Comparison of ENCODE assay signal across 8 cellular contexts in the genomic region with DNA sequence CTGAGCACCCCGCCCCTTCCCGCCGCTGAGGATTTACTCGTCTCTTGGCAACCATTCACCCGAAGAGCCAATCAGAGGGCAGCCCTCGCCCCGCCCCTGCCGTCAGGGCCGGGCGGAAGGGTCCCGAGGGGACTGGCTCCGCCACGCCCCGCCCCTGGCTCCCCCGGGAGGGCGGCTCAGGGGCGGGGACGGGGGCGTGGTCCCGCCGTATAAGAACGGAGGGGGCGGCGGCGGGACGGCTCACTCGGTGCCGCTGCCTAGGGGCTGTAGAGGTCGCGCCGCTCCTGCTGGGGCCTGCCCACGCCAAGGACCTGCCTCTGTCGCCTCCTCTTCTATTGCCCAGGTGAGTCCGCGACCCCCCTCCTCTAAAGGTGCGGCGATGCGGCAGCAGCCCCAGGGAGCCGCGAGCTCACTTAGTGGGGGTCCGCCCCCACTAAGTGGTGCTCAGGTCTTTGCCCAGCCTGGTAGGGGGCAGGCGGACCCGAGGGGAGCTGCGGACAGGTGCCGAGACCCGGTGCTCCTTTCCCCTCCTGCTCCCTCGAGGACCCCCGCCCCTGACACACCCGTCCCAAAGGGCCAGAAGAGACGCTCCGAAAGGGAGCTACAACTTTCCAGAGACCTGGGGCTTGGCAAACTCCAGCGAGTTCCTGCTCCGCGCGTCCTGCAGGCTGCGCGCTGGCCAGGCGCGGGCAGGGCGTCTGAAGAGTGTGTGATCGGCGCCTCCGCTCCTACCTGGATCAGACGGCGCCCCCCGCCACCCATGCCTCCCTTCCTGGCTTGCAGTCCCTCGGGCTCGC. TPM values are rescaled to one million over a fixed set of nuclear protein-coding genes. Genes with fewer than 3 reads are reported as not detected.
DNase-seq lines count a peak whose midpoint lies in the region; ATAC-seq, FAIRE-seq and TF ChIP-seq lines count a peak whose summit lies in the region.

TSS of gene TENT5C (plus strand) at position 238 of the 797 bp plus-strand sequence. CDS start 16,821 bp downstream, outside the sequence.

- intact Hi-C loops in endothelial cell of umbilical vein (cut with micrococcal nuclease): loop anchor here (1.0 to 10.0 kb wide), 8 partner anchors 66 to 711 kb away; partner anchors contain the start of genes GDAP2 and WDR3

- H3K4me1 ChIP-seq in HUES48 (ENCODE audit: control insufficient read depth, insufficient read depth, low read length) (peaks cover 16% of the 10 kb centered on the region), NT2/D1 (ENCODE audit: insufficient read depth, insufficient read length) (peaks cover 12% of the 10 kb centered on the region), endothelial cell of umbilical vein (ENCODE audit: control insufficient read depth, extremely low read depth, insufficient read depth, low read length) (peaks cover 15% of the 10 kb centered on the region)

- TF ChIP-seq POLR2A in endothelial cell of umbilical vein (IDR thresholded peaks at IDR 0.05; ENCODE audit: low read depth, low read length): peak; percentile 61

- H3K27ac Mint-ChIP-seq in mesothelial cell of epicardium: peak within 1 kb of the TSS; percentile 87

- ATAC-seq in GM21447 (IDR thresholded peaks at IDR 0.05; ENCODE audit: unreplicated experiment): peak; percentile 83

- dilution Hi-C loops in endothelial cell of umbilical vein (cut with MboI; ENCODE audit: extremely low pct_ligation_motif_present, low sequenced_read_pairs): no loop called here

- no peak for FAIRE-seq in D721Med (lab: Jason Lieb, UNC)
- peak; percentile 97 for FAIRE-seq in endothelial cell of umbilical vein (lab: Jason Lieb, UNC)

- peaks cover 81% of the 10 kb centered on the region for H3K27me3 Mint-ChIP-seq in mesothelial cell of epicardium (ENCODE audit: low read depth)

- peak within 1 kb of the TSS; percentile 87 for H3K4me2 ChIP-seq in endothelial cell of umbilical vein (ENCODE audit: insufficient read depth, low read length)

- DNase-seq in D721Med (ENCODE audit: insufficient read length, low spot score) (peak; percentile 79), NT2/D1 (ENCODE audit: low read depth, low spot score) (peak; percentile 97), endothelial cell of umbilical vein (ENCODE audit: low read depth, low spot score) (peak; percentile 96), mesothelial cell of epicardium (ENCODE audit: low spot score in 2 of 2, unreplicated experiment in 2 of 2) (peak; percentile 94 to 97)
- peak; percentile 94 for DNase-seq in activated CD8-positive, alpha-beta memory T cell treated with anti-CD3 and anti-CD28 coated beads, Interleukin-2, amount 50 U/mL, for 24 hours (ENCODE audit: extremely low read depth)
- DNase-seq in stimulated activated CD8-positive, alpha-beta memory T cell treated with anti-CD3 and anti-CD28 coated beads, Interleukin-15, amount 100 ng/mL, for 24 hours (ENCODE audit: low read depth): peak; percentile 93

- H3K9ac ChIP-seq in HUES48 (ENCODE audit: low read depth, low read length): peak within 1 kb of the TSS; percentile 34; the same call in 1 of the 2 replicates
- H3K9ac ChIP-seq in NT2/D1 (ENCODE audit: insufficient read length, low read depth): peak within 1 kb of the TSS; percentile 79
- peak within 1 kb of the TSS; percentile 56 for H3K9ac ChIP-seq in endothelial cell of umbilical vein (replicated peaks; ENCODE audit: extremely low read depth, insufficient read depth, low read length)

- peak within 1 kb of the TSS; percentile 99 for H3K4me3 ChIP-seq in HUES48 (ENCODE audit: low read depth, low read length)
- H3K4me3 ChIP-seq in NT2/D1 (ENCODE audit: insufficient read length, low read depth): peak within 1 kb of the TSS; percentile 78
- peak within 1 kb of the TSS; percentile 68 to 87 (median 82) for H3K4me3 ChIP-seq in endothelial cell of umbilical vein (replicated peaks in 1 of 3; ENCODE audit: insufficient read depth in 1 of 3, low read depth in 1 of 3, low read length in 3 of 3)

- H3K79me2 ChIP-seq in endothelial cell of umbilical vein (ENCODE audit: control insufficient read depth, insufficient read depth, low read length): no peaks in the 10 kb centered on the region

- TSS peak; percentile 27 for BruUV-seq in endothelial cell of umbilical vein (replicated peaks; lab: Mats Ljungman, UMichigan)

- H3K36me3 Mint-ChIP-seq in mesothelial cell of epicardium: no peaks in the 10 kb centered on the region

- CTCF ChIA-PET in endothelial cell of umbilical vein (lab: Charles Lee): interaction anchor here (0.6 to 2.8 kb wide), 12 partner anchors 11 to 323 kb away, joined by 3 to 67 read pairs (median 4); partner anchors contain the start of genes GDAP2 and WDR3

- H3K9me1 ChIP-seq in endothelial cell of umbilical vein (replicated peaks; ENCODE audit: control insufficient read depth, extremely low read depth, insufficient read depth, low read length): no peaks in the 10 kb centered on the region

- peak within 1 kb of the TSS; percentile 92 for H3K4me3 Mint-ChIP-seq in mesothelial cell of epicardium

- peaks cover 53% of the 10 kb centered on the region for H3K27me3 ChIP-seq in HUES48 (ENCODE audit: control insufficient read depth, insufficient read depth, low read length)
- H3K27me3 ChIP-seq in NT2/D1 (ENCODE audit: insufficient read depth, insufficient read length): peaks cover 39% of the 10 kb centered on the region
- H3K27me3 ChIP-seq in endothelial cell of umbilical vein (ENCODE audit: control insufficient read depth in 2 of 2, insufficient read depth in 2 of 2, low read length in 2 of 2): peaks cover 29 to 44% of the 10 kb centered on the region in 2 experiments

- peak within 1 kb of the TSS; percentile 96 for H2AFZ ChIP-seq in endothelial cell of umbilical vein (ENCODE audit: low read depth, low read length)

- H4K20me1 ChIP-seq in endothelial cell of umbilical vein (replicated peaks; ENCODE audit: control insufficient read depth, extremely low read depth, insufficient read depth, low read length): no peaks in the 10 kb centered on the region

- H3K27ac ChIP-seq in HUES48 (ENCODE audit: low read depth, low read length): peak within 1 kb of the TSS; percentile 72
- H3K27ac ChIP-seq in endothelial cell of umbilical vein (ENCODE audit: insufficient read depth, low read depth, low read length): no peak within 1 kb of the TSS

- POLR2A ChIA-PET in endothelial cell of umbilical vein (lab: Charles Lee): interaction anchor here (1.0 kb wide), 1 partner anchor 51 kb away, joined by 3 read pairs; no protein-coding TSS in a partner anchor

- H3K36me3 ChIP-seq in HUES48 (ENCODE audit: control insufficient read depth, insufficient read depth, low read length) (no peaks in the 10 kb centered on the region), NT2/D1 (ENCODE audit: insufficient read depth, insufficient read length, low read length) (no peaks in the 10 kb centered on the region), endothelial cell of umbilical vein (ENCODE audit: control insufficient read depth in 2 of 2, extremely low read depth in 1 of 2, insufficient read depth in 2 of 2, low read length in 2 of 2) (no peaks in the 10 kb centered on the region)

- H3K9me3 ChIP-seq in HUES48 (ENCODE audit: control insufficient read depth, insufficient read depth, low read length) (no peaks in the 10 kb centered on the region), NT2/D1 (ENCODE audit: insufficient read depth, low read length) (no peaks in the 10 kb centered on the region), endothelial cell of umbilical vein (replicated peaks; ENCODE audit: control insufficient read depth, insufficient read depth, low read length) (no peaks in the 10 kb centered on the region)

- no peak for TF ChIP-seq CTCF in D721Med (IDR thresholded peaks at IDR 0.05; ENCODE audit: insufficient read depth, missing control alignments)
- no peak for TF ChIP-seq CTCF in endothelial cell of umbilical vein (IDR thresholded peaks at IDR 0.05; ENCODE audit: extremely low read depth in 1 of 2, insufficient read depth in 1 of 2, low read depth in 1 of 2, low read length in 2 of 2)
- TF ChIP-seq CTCF in mesothelial cell of epicardium (IDR thresholded peaks at IDR 0.05; ENCODE audit: unreplicated experiment): no peak

- H3K4me1 Mint-ChIP-seq in mesothelial cell of epicardium: peaks cover 11% of the 10 kb centered on the region

- no peaks in the 10 kb centered on the region for H3K9me3 Mint-ChIP-seq in mesothelial cell of epicardium

TF ChIP-seq in endothelial cell of umbilical vein, 7 proteins besides CTCF, POLR2A, EP300 and RAD21:
- TF ChIP-seq MAX (IDR thresholded peaks at IDR 0.05; ENCODE audit: insufficient read depth, insufficient read length): no peak
- TF ChIP-seq POLR2AphosphoS5 (IDR thresholded peaks at IDR 0.05; ENCODE audit: insufficient read depth, low read depth, low read length): peak; percentile 41
- no peak for TF ChIP-seq GATA2 (IDR thresholded peaks at IDR 0.05; ENCODE audit: insufficient read depth, insufficient read length, low read depth, low read length)
- no peak for TF ChIP-seq JUN (IDR thresholded peaks at IDR 0.05; ENCODE audit: borderline replicate concordance, insufficient read depth, insufficient read length, low read depth)
- no peak for TF ChIP-seq EZH2 (IDR thresholded peaks at IDR 0.05; ENCODE audit: borderline replicate concordance, low read depth, low read length, severe bottlenecking)
- TF ChIP-seq FOS (IDR thresholded peaks at IDR 0.05; ENCODE audit: borderline replicate concordance, insufficient read depth, low read length): no peak
- no peak for TF ChIP-seq MYC (IDR thresholded peaks at IDR 0.05; ENCODE audit: low read depth, low read length)

RNA-seq across cellular contexts. Expression of gene TENT5C, which starts in this region (rescaled TPM):
- total RNA-seq in endothelial cell of umbilical vein (0.12 and 0.22 TPM in 2 replicates), mesothelial cell of epicardium (0.23 to 0.31 TPM (median 0.27 TPM) in 3 replicates)
- 0.05 and 0.06 TPM in 2 replicates for polyA plus RNA-seq in endothelial cell of umbilical vein
- polyA plus RNA-seq in endothelial cell of umbilical vein (2011; cell fraction: cytosol; rRNA removed): 0.08 and 0.09 TPM in 2 replicates
- 0.08 and 0.11 TPM in 2 replicates for polyA plus RNA-seq in endothelial cell of umbilical vein (2011; cell fraction: nucleus; rRNA removed)
- 0.04 and 0.08 TPM in 2 replicates for polyA plus RNA-seq in endothelial cell of umbilical vein (2012)
- polyA minus RNA-seq in endothelial cell of umbilical vein: 0.25 and 0.70 TPM in 2 replicates
- polyA minus RNA-seq in endothelial cell of umbilical vein (2011; cell fraction: cytosol; rRNA and poly(A)+ RNA removed): 1.0 TPM
- polyA minus RNA-seq in endothelial cell of umbilical vein (2011; cell fraction: nucleus; rRNA and poly(A)+ RNA removed): 0.19 and 0.24 TPM in 2 replicates

Comparison
In these comparisons a context has a peak if more than half of its experiments do, and no peak if none do; other contexts are left out.
1. Peak in DNase-seq in mesothelial cell of epicardium; RNA of the gene not detected or under 1 TPM.